ENCODE assay signal across 1 cellular context in the genomic region with DNA sequence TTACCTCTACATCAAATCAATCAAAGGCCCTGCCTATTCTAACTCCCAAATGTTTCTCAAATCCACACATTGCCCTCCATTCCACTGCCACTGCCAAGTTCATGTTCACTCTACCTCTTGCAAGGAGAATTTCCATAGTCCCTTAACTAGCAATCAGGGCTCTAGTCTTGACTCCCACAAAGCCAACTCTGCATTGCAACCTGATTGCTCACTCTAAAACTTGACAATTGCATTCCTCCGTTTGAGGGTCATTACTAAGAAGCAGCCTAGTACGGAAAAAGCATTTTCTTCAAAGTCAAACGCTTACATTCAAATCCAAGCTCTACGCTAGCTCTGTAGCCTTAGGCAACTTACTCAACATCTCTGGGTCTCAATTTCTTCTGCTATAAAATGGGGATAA.
TF ChIP-seq lines count a peak whose summit lies in the region.

No MANE protein-coding gene starts in this region.

TF ChIP-seq in IMR-90, 13 proteins besides CTCF, POLR2A, EP300 and RAD21:
- TF ChIP-seq CHD1 (IDR thresholded peaks at IDR 0.05; ENCODE audit: low read depth, low read length), result no peak
- no peak for TF ChIP-seq ELK1 (IDR thresholded peaks at IDR 0.05; ENCODE audit: borderline replicate concordance, low read depth, low read length)
- no peak for TF ChIP-seq MXI1 (IDR thresholded peaks at IDR 0.05; ENCODE audit: borderline replicate concordance, low read depth, low read length)
- TF ChIP-seq RFX5 (IDR thresholded peaks at IDR 0.05; ENCODE audit: low read depth, low read length), result no peak
- TF ChIP-seq SMC3 (IDR thresholded peaks at IDR 0.05; ENCODE audit: low read depth, low read length), result no peak
- TF ChIP-seq MAZ (IDR thresholded peaks at IDR 0.05; ENCODE audit: borderline replicate concordance, low read depth, low read length), result no peak
- no peak for TF ChIP-seq CEBPB (IDR thresholded peaks at IDR 0.05; ENCODE audit: low read depth, low read length)
- TF ChIP-seq BHLHE40 (IDR thresholded peaks at IDR 0.05; ENCODE audit: low read depth, low read length), result no peak
- no peak for TF ChIP-seq MAFK (IDR thresholded peaks at IDR 0.05; ENCODE audit: low read depth, low read length)
